1 cellular context compared by ENCODE assay signal in the genomic region with DNA sequence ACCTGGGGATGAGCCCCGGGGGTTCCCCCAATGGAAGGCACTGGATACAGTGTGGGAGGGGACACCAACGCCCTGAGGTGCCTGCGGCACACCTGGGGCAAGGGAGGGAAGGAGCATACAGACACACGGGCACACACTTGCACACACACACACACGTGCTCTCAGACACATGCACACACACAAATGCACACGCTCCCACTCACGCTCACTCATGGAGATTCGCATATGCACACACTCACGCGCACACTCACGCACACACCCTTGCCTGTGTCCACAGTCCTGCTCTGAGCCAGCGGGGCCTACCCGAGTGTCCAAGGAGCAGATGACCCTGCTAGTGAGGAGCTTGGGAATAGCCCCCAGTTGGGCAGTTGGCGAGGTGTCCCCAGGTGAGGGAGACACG.
TF ChIP-seq lines count a peak whose summit lies in the region.

No MANE protein-coding gene starts in this region.

TF ChIP-seq in GM12878, 131 proteins besides CTCF, POLR2A, EP300 and RAD21:
- no peak for TF ChIP-seq STAT1 (conservative IDR thresholded peaks at IDR 0.05)
- TF ChIP-seq, protein P1, sequence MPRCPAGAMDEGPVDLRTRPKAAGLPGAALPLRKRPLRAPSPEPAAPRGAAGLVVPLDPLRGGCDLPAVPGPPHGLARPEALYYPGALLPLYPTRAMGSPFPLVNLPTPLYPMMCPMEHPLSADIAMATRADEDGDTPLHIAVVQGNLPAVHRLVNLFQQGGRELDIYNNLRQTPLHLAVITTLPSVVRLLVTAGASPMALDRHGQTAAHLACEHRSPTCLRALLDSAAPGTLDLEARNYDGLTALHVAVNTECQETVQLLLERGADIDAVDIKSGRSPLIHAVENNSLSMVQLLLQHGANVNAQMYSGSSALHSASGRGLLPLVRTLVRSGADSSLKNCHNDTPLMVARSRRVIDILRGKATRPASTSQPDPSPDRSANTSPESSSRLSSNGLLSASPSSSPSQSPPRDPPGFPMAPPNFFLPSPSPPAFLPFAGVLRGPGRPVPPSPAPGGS (IDR thresholded peaks at IDR 0.05; ENCODE audit: borderline replicate concordance, insufficient read depth, low read depth, low read length, poor library complexity, severe bottlenecking): peak; percentile 99
- TF ChIP-seq RAD51 (IDR thresholded peaks at IDR 0.05): no peak
- TF ChIP-seq, protein P2, sequence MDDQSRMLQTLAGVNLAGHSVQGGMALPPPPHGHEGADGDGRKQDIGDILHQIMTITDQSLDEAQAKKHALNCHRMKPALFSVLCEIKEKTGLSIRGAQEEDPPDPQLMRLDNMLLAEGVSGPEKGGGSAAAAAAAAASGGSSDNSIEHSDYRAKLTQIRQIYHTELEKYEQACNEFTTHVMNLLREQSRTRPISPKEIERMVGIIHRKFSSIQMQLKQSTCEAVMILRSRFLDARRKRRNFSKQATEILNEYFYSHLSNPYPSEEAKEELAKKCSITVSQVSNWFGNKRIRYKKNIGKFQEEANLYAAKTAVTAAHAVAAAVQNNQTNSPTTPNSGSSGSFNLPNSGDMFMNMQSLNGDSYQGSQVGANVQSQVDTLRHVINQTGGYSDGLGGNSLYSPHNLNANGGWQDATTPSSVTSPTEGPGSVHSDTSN (IDR thresholded peaks at IDR 0.05; ENCODE audit: insufficient replicate concordance, low read depth, low read length): peak; percentile 63
- TF ChIP-seq MYC (IDR thresholded peaks at IDR 0.05; ENCODE audit: insufficient read depth, insufficient read length, insufficient replicate concordance, low read length, severe bottlenecking): no peak
